ENCODE assay signal across 1 cellular context in genomic region chr17:76044475-76045007, GRCh38.
TF ChIP-seq lines count a peak whose summit lies in the region.
"Not testable (repeated sequence)": the region's sequence is repeated elsewhere in the genome, so short reads cannot be mapped to it uniquely, and the experiment has no call there.

No MANE protein-coding gene starts in this region.

TF ChIP-seq in HepG2, 621 proteins besides CTCF, POLR2A, EP300 and RAD21:
- TF ChIP-seq LCORL (IDR thresholded peaks at IDR 0.05), result peak; percentile 84
- TF ChIP-seq LCORL (CRISPR knock-in tag; IDR thresholded peaks at IDR 0.05), result not testable (repeated sequence)
